Comparison of ENCODE assay signal across 23 cellular contexts in genomic region chr11:109885006-109885405, GRCh38.
"Had no signal": no experiment of that assay in that cellular context is flagged by ENCODE, and none has a peak within 500 bp of the region (broad histone marks: within the 10 kb centered on the region; RNA-seq: fewer than 3 reads in every experiment).

No MANE protein-coding gene starts in this region.

- ATAC-seq: activated T-helper 17 cell treated with anti-CD3 and anti-CD28 coated beads, Interleukin-2, amount 50 U/mL, for 72 hours; T-helper 17 cell had no signal

- H3K4me1 Mint-ChIP-seq: activated B cell treated with CpG ODN at 0.5 μM for 24 hours; activated CD4-positive, alpha-beta memory T cell treated with anti-CD3 and anti-CD28 coated beads, Interleukin-2, amount 10 ng/mL, durations not matched to agents 7 days and 5 days; activated T-helper 17 cell treated with anti-CD3 and anti-CD28 coated beads, Interleukin-2, amount 50 U/mL, for 72 hours; T-helper 17 cell had no signal

- H3K27me3 Mint-ChIP-seq: activated CD4-positive, alpha-beta memory T cell treated with anti-CD3 and anti-CD28 coated beads, Interleukin-2, amount 10 ng/mL, durations not matched to agents 7 days and 5 days; activated T-helper 17 cell treated with anti-CD3 and anti-CD28 coated beads, Interleukin-2, amount 50 U/mL, for 72 hours had no signal

- H3K4me3 ChIP-seq: MG63, SJSA1 had no signal

- H3K36me3 Mint-ChIP-seq: activated naive CD8-positive, alpha-beta T cell had no signal

- DNase-seq: activated B cell treated with CpG ODN at 0.5 μM for 24 hours; activated CD4-positive, alpha-beta memory T cell treated with anti-CD3 and anti-CD28 coated beads, Interleukin-2, amount 10 ng/mL, durations not matched to agents 7 days and 5 days; activated CD4-positive, alpha-beta T cell treated with anti-CD3 and anti-CD28 coated beads, Interleukin-2, amount 50 U/mL, for 1 hour; activated gamma-delta T cell; activated naive CD4-positive, alpha-beta T cell treated with anti-CD3 and anti-CD28 coated beads for 36 hours; activated T-cell treated with anti-CD3 and anti-CD28 coated beads for 4 hours; activated T-cell treated with anti-CD3 and anti-CD28 coated beads, Interleukin-2, amount 50 U/mL, for 48 hours; amygdala; cerebellar nuclear complex; MG63; MV-4-11; NCI-H1092 treated with DMSO at 0.1 percent for 48 hours; NCI-H1417 treated with DMSO at 0.1 percent for 48 hours; NCI-H187; NCI-H2081 treated with DMSO at 0.1 percent for 48 hours; NCI-H226; NCI-H526 treated with DMSO at 0.1 percent for 48 hours; SHP77; T-helper 17 cell; T-helper 9 cell had no signal

- H3K27ac Mint-ChIP-seq: activated B cell treated with CpG ODN at 0.5 μM for 24 hours; activated CD4-positive, alpha-beta memory T cell treated with anti-CD3 and anti-CD28 coated beads, Interleukin-2, amount 10 ng/mL, durations not matched to agents 7 days and 5 days; activated naive CD4-positive, alpha-beta T cell treated with anti-CD3 and anti-CD28 coated beads for 36 hours; activated naive CD8-positive, alpha-beta T cell; activated T-helper 17 cell treated with anti-CD3 and anti-CD28 coated beads, Interleukin-2, amount 50 U/mL, for 72 hours; T-helper 17 cell had no signal

- H3K9me3 Mint-ChIP-seq: activated naive CD4-positive, alpha-beta T cell treated with anti-CD3 and anti-CD28 coated beads for 36 hours had no signal

- H3K4me3 Mint-ChIP-seq: activated B cell treated with CpG ODN at 0.5 μM for 24 hours; activated CD4-positive, alpha-beta memory T cell treated with anti-CD3 and anti-CD28 coated beads, Interleukin-2, amount 10 ng/mL, durations not matched to agents 7 days and 5 days; activated naive CD4-positive, alpha-beta T cell treated with anti-CD3 and anti-CD28 coated beads for 36 hours; activated naive CD8-positive, alpha-beta T cell; activated T-helper 17 cell treated with anti-CD3 and anti-CD28 coated beads, Interleukin-2, amount 50 U/mL, for 72 hours; T-helper 17 cell had no signal
